29 cellular contexts compared by ENCODE assay signal in genomic region chr20:48177058-48177457, GRCh38.
"Had no signal": no experiment of that assay in that cellular context is flagged by ENCODE, and none has a peak within 500 bp of the region (broad histone marks: within the 10 kb centered on the region; RNA-seq: fewer than 3 reads in every experiment).

No MANE protein-coding gene starts in this region.

- ATAC-seq: activated CD4-positive, alpha-beta T cell treated with anti-CD3 and anti-CD28 coated beads for 36 hours; activated CD8-positive, alpha-beta memory T cell treated with anti-CD3 and anti-CD28 coated beads, Interleukin-2, amount 10 ng/mL, durations not matched to agents 7 days and 5 days; activated CD8-positive, alpha-beta T cell treated with anti-CD3 and anti-CD28 coated beads, Interleukin-2, amount 10 ng/mL, durations not matched to agents 7 days and 5 days; activated naive CD8-positive, alpha-beta T cell treated with anti-CD3 and anti-CD28 coated beads, Interleukin-2, amount 50 U/mL, for 24 hours; body of pancreas; gastroesophageal sphincter had no signal

- H3K27me3 ChIP-seq: adrenal gland, body of pancreas, colonic mucosa, gastroesophageal sphincter had no signal

- H3K36me3 ChIP-seq: adrenal gland, colonic mucosa, esophagus squamous epithelium, gastroesophageal sphincter had no signal

- H3K9me3 Mint-ChIP-seq: activated CD4-positive, alpha-beta memory T cell treated with anti-CD3 and anti-CD28 coated beads for 36 hours; activated CD4-positive, alpha-beta T cell treated with anti-CD3 and anti-CD28 coated beads, Interleukin-2, amount 10 ng/mL, durations not matched to agents 24 days and 14 days; activated naive CD4-positive, alpha-beta T cell treated with anti-CD3 and anti-CD28 coated beads, Interleukin-2, amount 50 U/mL, for 24 hours; activated naive CD8-positive, alpha-beta T cell treated with anti-CD3 and anti-CD28 coated beads for 36 hours; activated naive CD8-positive, alpha-beta T cell treated with anti-CD3 and anti-CD28 coated beads, Interleukin-2, amount 50 U/mL, for 24 hours; activated T-helper 1 cell treated with anti-CD3 and anti-CD28 coated beads, Interleukin-12 subunit alpha, Interleukin-12 subunit beta, Interleukin-2, Interleukin-4 antibody, amounts not matched to agents 30 ng/mL and 10 ng/mL and 1 ng/mL, durations not matched to agents 14 hours and 24 hours and 36 hours; activated T-helper 2 cell treated with anti-CD3 and anti-CD28 coated beads, Interferon-gamma antibody, Interleukin-2, Interleukin-4, amounts not matched to agents 10 μg/mL and 5 μg/mL and 100 μg/mL, durations not matched to agents 14 hours and 24 hours and 36 hours had no signal

- H3K27ac ChIP-seq: adrenal gland, body of pancreas, colonic mucosa, epithelial cell of prostate, esophagus squamous epithelium, gastroesophageal sphincter had no signal

- H3K27me3 Mint-ChIP-seq: activated naive CD4-positive, alpha-beta T cell treated with anti-CD3 and anti-CD28 coated beads, Interleukin-2, amount 50 U/mL, for 24 hours; activated naive CD8-positive, alpha-beta T cell treated with anti-CD3 and anti-CD28 coated beads, Interleukin-2, amount 50 U/mL, for 24 hours had no signal

- H3K27ac Mint-ChIP-seq: activated CD4-positive, alpha-beta memory T cell treated with anti-CD3 and anti-CD28 coated beads for 36 hours; activated CD4-positive, alpha-beta T cell treated with anti-CD3 and anti-CD28 coated beads for 36 hours; activated CD4-positive, alpha-beta T cell treated with anti-CD3 and anti-CD28 coated beads, Interleukin-2, amount 10 ng/mL, durations not matched to agents 24 days and 14 days; activated CD8-positive, alpha-beta memory T cell treated with anti-CD3 and anti-CD28 coated beads, Interleukin-2, amount 10 ng/mL, durations not matched to agents 7 days and 5 days; activated CD8-positive, alpha-beta T cell treated with anti-CD3 and anti-CD28 coated beads, Interleukin-2, amount 10 ng/mL, durations not matched to agents 7 days and 5 days; activated naive CD4-positive, alpha-beta T cell treated with anti-CD3 and anti-CD28 coated beads for 36 hours; activated naive CD4-positive, alpha-beta T cell treated with anti-CD3 and anti-CD28 coated beads, Interleukin-2, amount 50 U/mL, for 24 hours; activated naive CD8-positive, alpha-beta T cell treated with anti-CD3 and anti-CD28 coated beads for 36 hours; activated naive CD8-positive, alpha-beta T cell treated with anti-CD3 and anti-CD28 coated beads, Interleukin-2, amount 50 U/mL, for 24 hours; activated T-helper 1 cell treated with anti-CD3 and anti-CD28 coated beads, Interleukin-12 subunit alpha, Interleukin-12 subunit beta, Interleukin-2, Interleukin-4 antibody, amounts not matched to agents 30 ng/mL and 10 ng/mL and 1 ng/mL, durations not matched to agents 14 hours and 24 hours and 36 hours; activated T-helper 2 cell treated with anti-CD3 and anti-CD28 coated beads, Interferon-gamma antibody, Interleukin-2, Interleukin-4, amounts not matched to agents 10 μg/mL and 5 μg/mL and 100 μg/mL, durations not matched to agents 14 hours and 24 hours and 36 hours had no signal

- DNase-seq: activated CD4-positive, alpha-beta memory T cell treated with anti-CD3 and anti-CD28 coated beads for 36 hours; activated CD4-positive, alpha-beta T cell treated with anti-CD3 and anti-CD28 coated beads for 36 hours; activated CD4-positive, alpha-beta T cell treated with anti-CD3 and anti-CD28 coated beads, Interleukin-2, amount 10 ng/mL, durations not matched to agents 24 days and 14 days; activated CD4-positive, CD25-positive, alpha-beta regulatory T cell; activated CD4-positive, CD25-positive, alpha-beta regulatory T cell treated with anti-CD3 and anti-CD28 coated beads, Interleukin-2, amount 50 U/mL, for 72 hours; activated CD8-positive, alpha-beta memory T cell treated with anti-CD3 and anti-CD28 coated beads, Interleukin-2, amount 10 ng/mL, durations not matched to agents 7 days and 5 days; activated CD8-positive, alpha-beta memory T cell treated with anti-CD3 and anti-CD28 coated beads, Interleukin-2, amount 50 U/mL, for 4 hours; activated CD8-positive, alpha-beta T cell treated with anti-CD3 and anti-CD28 coated beads, Interleukin-2, amount 10 ng/mL, durations not matched to agents 7 days and 5 days; activated effector memory CD4-positive, alpha-beta T cell treated with anti-CD3 and anti-CD28 coated beads, Interleukin-2, amount 50 U/mL, for 16 hours; activated naive CD4-positive, alpha-beta T cell treated with anti-CD3 and anti-CD28 coated beads for 36 hours; activated naive CD8-positive, alpha-beta T cell treated with anti-CD3 and anti-CD28 coated beads for 36 hours; activated naive CD8-positive, alpha-beta T cell treated with anti-CD3 and anti-CD28 coated beads, Interleukin-2, amount 50 U/mL, for 24 hours; activated T-cell treated with anti-CD3 and anti-CD28 coated beads, Interleukin-2, amount 50 U/mL, for 1 hour; activated T-cell treated with anti-CD3 and anti-CD28 coated beads, Interleukin-2, amount 50 U/mL, for 48 hours; adrenal gland; amygdala; aorta; body of pancreas; caudate nucleus; colonic mucosa; effector CD8-positive, alpha-beta T cell; esophagus squamous epithelium; foreskin melanocyte; T-helper 2 cell had no signal

- H3K4me1 Mint-ChIP-seq: activated CD4-positive, alpha-beta T cell treated with anti-CD3 and anti-CD28 coated beads for 36 hours; activated CD4-positive, alpha-beta T cell treated with anti-CD3 and anti-CD28 coated beads, Interleukin-2, amount 10 ng/mL, durations not matched to agents 24 days and 14 days; activated CD8-positive, alpha-beta memory T cell treated with anti-CD3 and anti-CD28 coated beads, Interleukin-2, amount 10 ng/mL, durations not matched to agents 7 days and 5 days; activated naive CD4-positive, alpha-beta T cell treated with anti-CD3 and anti-CD28 coated beads, Interleukin-2, amount 50 U/mL, for 24 hours; activated naive CD8-positive, alpha-beta T cell treated with anti-CD3 and anti-CD28 coated beads for 36 hours; activated naive CD8-positive, alpha-beta T cell treated with anti-CD3 and anti-CD28 coated beads, Interleukin-2, amount 50 U/mL, for 24 hours had no signal

- H3K4me3 ChIP-seq: adrenal gland, body of pancreas, colonic mucosa, esophagus squamous epithelium, gastroesophageal sphincter had no signal

- H3K4me1 ChIP-seq: adrenal gland, body of pancreas, colonic mucosa had no signal

- H3K36me3 Mint-ChIP-seq: activated CD4-positive, alpha-beta memory T cell treated with anti-CD3 and anti-CD28 coated beads for 36 hours; activated CD8-positive, alpha-beta memory T cell treated with anti-CD3 and anti-CD28 coated beads, Interleukin-2, amount 10 ng/mL, durations not matched to agents 7 days and 5 days; activated naive CD4-positive, alpha-beta T cell treated with anti-CD3 and anti-CD28 coated beads, Interleukin-2, amount 50 U/mL, for 24 hours; activated naive CD8-positive, alpha-beta T cell treated with anti-CD3 and anti-CD28 coated beads for 36 hours had no signal

- H3K4me3 Mint-ChIP-seq: activated CD4-positive, alpha-beta memory T cell treated with anti-CD3 and anti-CD28 coated beads for 36 hours; activated CD4-positive, alpha-beta T cell treated with anti-CD3 and anti-CD28 coated beads for 36 hours; activated CD4-positive, alpha-beta T cell treated with anti-CD3 and anti-CD28 coated beads, Interleukin-2, amount 10 ng/mL, durations not matched to agents 24 days and 14 days; activated CD8-positive, alpha-beta memory T cell treated with anti-CD3 and anti-CD28 coated beads, Interleukin-2, amount 10 ng/mL, durations not matched to agents 7 days and 5 days; activated CD8-positive, alpha-beta T cell treated with anti-CD3 and anti-CD28 coated beads, Interleukin-2, amount 10 ng/mL, durations not matched to agents 7 days and 5 days; activated naive CD4-positive, alpha-beta T cell treated with anti-CD3 and anti-CD28 coated beads for 36 hours; activated naive CD4-positive, alpha-beta T cell treated with anti-CD3 and anti-CD28 coated beads, Interleukin-2, amount 50 U/mL, for 24 hours; activated naive CD8-positive, alpha-beta T cell treated with anti-CD3 and anti-CD28 coated beads for 36 hours; activated naive CD8-positive, alpha-beta T cell treated with anti-CD3 and anti-CD28 coated beads, Interleukin-2, amount 50 U/mL, for 24 hours; activated T-helper 1 cell treated with anti-CD3 and anti-CD28 coated beads, Interleukin-12 subunit alpha, Interleukin-12 subunit beta, Interleukin-2, Interleukin-4 antibody, amounts not matched to agents 30 ng/mL and 10 ng/mL and 1 ng/mL, durations not matched to agents 14 hours and 24 hours and 36 hours had no signal

- H3K9me3 ChIP-seq: adrenal gland, colonic mucosa had no signal
